16 cellular contexts compared by ENCODE assay signal in genomic region chr12:65501093-65501621, GRCh38.
DNase-seq lines count a peak whose midpoint lies in the region.
"Had no signal": no experiment of that assay in that cellular context is flagged by ENCODE, and none has a peak within 500 bp of the region (broad histone marks: within the 10 kb centered on the region; RNA-seq: fewer than 3 reads in every experiment).

No MANE protein-coding gene starts in this region.

- peak; percentile 35 for DNase-seq in M059J (ENCODE audit: low read depth)
- DNase-seq in fibroblast of peridontal ligament (ENCODE audit: extremely low read depth) = peak; percentile 44
- DNase-seq in medulla oblongata (ENCODE audit: extremely low spot score) = peak; percentile 55
- peak; percentile 27 for DNase-seq in superior temporal gyrus (ENCODE audit: extremely low spot score)
- no peak for DNase-seq in SHP77 (lab: John Stamatoyannopoulos, UW)
- DNase-seq in ecto neural progenitor cell (ENCODE audit: low spot score) = no peak
- DNase-seq in A172 (ENCODE audit: low spot score) = no peak
- no peak for DNase-seq in NCI-H510A (lab: John Stamatoyannopoulos, UW)
- DNase-seq: activated B cell treated with CpG ODN at 0.5 μM for 24 hours; activated CD8-positive, alpha-beta memory T cell treated with anti-CD3 and anti-CD28 coated beads, Interleukin-2, amount 50 U/mL, for 48 hours; DMS 273 treated with DMSO at 0.1 percent for 48 hours; NCI-H1694; NCI-H526 treated with DMSO at 0.1 percent for 48 hours; nephron progenitor cell; PC-9; T-cell had no signal

Comparison
In these comparisons a context has a peak if more than half of its experiments do, and no peak if none do; other contexts are left out.
1. DNase-seq: peak in M059J (single experiment), fibroblast of peridontal ligament (single experiment), medulla oblongata (single experiment) and superior temporal gyrus (single experiment); none in SHP77 (0 of 2), ecto neural progenitor cell (single experiment), A172 (single experiment) and NCI-H510A (single experiment).